Comparison of ENCODE assay signal across 25 cellular contexts in genomic region chr4:11634283-11634682, GRCh38.
A peak's percentile ranks its signal among the peaks of the same experiment; 100 is the strongest.
DNase-seq lines count a peak whose midpoint lies in the region; ATAC-seq, FAIRE-seq and TF ChIP-seq lines count a peak whose summit lies in the region.
"Had no signal": no experiment of that assay in that cellular context is flagged by ENCODE, and none has a peak within 500 bp of the region (broad histone marks: within the 10 kb centered on the region; RNA-seq: fewer than 3 reads in every experiment).

No MANE protein-coding gene starts in this region.

- H2AFZ ChIP-seq in PC-3 (ENCODE audit: low read length), result no peak overlapping the region

- H3K4me1 ChIP-seq in PC-3 (ENCODE audit: insufficient read depth, low read length), result peaks cover 54% of the 10 kb centered on the region
- H3K4me1 ChIP-seq in esophagus (ENCODE audit: control insufficient read depth in 2 of 2, insufficient read depth in 2 of 2, low read length in 1 of 2), result no peaks in the 10 kb centered on the region
- no peaks in the 10 kb centered on the region for H3K4me1 ChIP-seq in pancreas
- H3K4me1 ChIP-seq: uterus had no signal

- H4K20me1 ChIP-seq in PC-3 (ENCODE audit: low read length), result no peaks in the 10 kb centered on the region
- H4K20me1 ChIP-seq: BLaER1 treated with 17β-estradiol and CSF1 and Interleukin-3, amounts not matched to agents 10 nM and 100 nM had no signal

- TF ChIP-seq CTCF in Calu3 (IDR thresholded peaks at IDR 0.05; ENCODE audit: unreplicated experiment) (no peak), PC-3 (conservative IDR thresholded peaks at IDR 0.05; ENCODE audit: low read depth, low read length) (peak; percentile 42; the same call in 1 of the 2 replicates), pancreas (IDR thresholded peaks at IDR 0.05) (no peak)

- BruUV-seq in Calu3 (replicated peaks; lab: Mats Ljungman, UMichigan), result no TSS peak
- no TSS peak for BruUV-seq in PC-3 (replicated peaks; lab: Mats Ljungman, UMichigan)

- peaks cover 7% of the 10 kb centered on the region for H3F3A ChIP-seq in PC-3 (ENCODE audit: low read length, unreplicated experiment)

- no peak for TF ChIP-seq POLR2A in GM12891 (IDR thresholded peaks at IDR 0.05; ENCODE audit: low read depth, low read length)

- H3K4me3 ChIP-seq in PC-3 (ENCODE audit: low read length) (no peak overlapping the region), esophagus (ENCODE audit: low read depth in 1 of 2, low read length in 2 of 2) (no peak overlapping the region), pancreas (no peak overlapping the region)
- H3K4me3 ChIP-seq: BLaER1 treated with 17β-estradiol and CSF1 and Interleukin-3, amounts not matched to agents 10 nM and 100 nM; uterus had no signal

- H3K79me2 ChIP-seq in PC-3 (ENCODE audit: low read length), result no peaks in the 10 kb centered on the region

- ATAC-seq in PC-3, result no peak
- ATAC-seq in pancreas, result peak in 3 of 4 donors; percentile 33 to 56 (median 48)
- ATAC-seq: activated CD8-positive, alpha-beta memory T cell treated with anti-CD3 and anti-CD28 coated beads, Interleukin-2, amount 10 ng/mL, durations not matched to agents 7 days and 5 days; activated T-cell treated with anti-CD3 and anti-CD28 coated beads, Interleukin-2, amount 50 U/mL, for 72 hours had no signal

- H3K9me3 ChIP-seq in PC-3 (ENCODE audit: low read length) (no peaks in the 10 kb centered on the region), esophagus (ENCODE audit: control insufficient read depth in 2 of 2, insufficient read depth in 1 of 2, low read depth in 1 of 2, low read length in 1 of 2) (peaks cover 0 to 2% of the 10 kb centered on the region in 2 donors), pancreas (no peaks in the 10 kb centered on the region)
- H3K9me3 ChIP-seq: SK-N-SH, uterus had no signal

- H3K27me3 Mint-ChIP-seq in Calu3 (ENCODE audit: unreplicated experiment), result no peaks in the 10 kb centered on the region
- H3K27me3 Mint-ChIP-seq: activated CD4-positive, alpha-beta T cell treated with anti-CD3 and anti-CD28 coated beads, Interleukin-2, amount 10 ng/mL, durations not matched to agents 7 days and 5 days; activated CD8-positive, alpha-beta memory T cell treated with anti-CD3 and anti-CD28 coated beads, Interleukin-2, amount 10 ng/mL, durations not matched to agents 7 days and 5 days; activated naive CD4-positive, alpha-beta T cell treated with anti-CD3 and anti-CD28 coated beads, Interleukin-2, amount 10 ng/mL, durations not matched to agents 7 days and 5 days had no signal

- H3K36me3 ChIP-seq in PC-3 (ENCODE audit: low read depth, low read length) (no peaks in the 10 kb centered on the region), esophagus (ENCODE audit: control insufficient read depth in 2 of 2, insufficient read depth in 2 of 2, low read length in 1 of 2) (no peaks in the 10 kb centered on the region), pancreas (no peaks in the 10 kb centered on the region)
- H3K36me3 ChIP-seq: BLaER1 treated with 17β-estradiol and CSF1 and Interleukin-3, amounts not matched to agents 10 nM and 100 nM; uterus had no signal

- H3K27me3 ChIP-seq in PC-3 (ENCODE audit: low read length) (no peaks in the 10 kb centered on the region), esophagus (ENCODE audit: control insufficient read depth in 1 of 2, insufficient read depth in 2 of 2, low read length in 2 of 2) (no peaks in the 10 kb centered on the region), pancreas (no peaks in the 10 kb centered on the region)
- H3K27me3 ChIP-seq: BLaER1 treated with 17β-estradiol and CSF1 and Interleukin-3, amounts not matched to agents 10 nM and 100 nM; uterus had no signal

- peak overlapping the region; percentile 98 for H3K27ac Mint-ChIP-seq in Calu3 (ENCODE audit: unreplicated experiment)
- H3K27ac Mint-ChIP-seq: activated CD4-positive, alpha-beta T cell treated with anti-CD3 and anti-CD28 coated beads, Interleukin-2, amount 10 ng/mL, durations not matched to agents 7 days and 5 days; activated CD8-positive, alpha-beta memory T cell treated with anti-CD3 and anti-CD28 coated beads, Interleukin-2, amount 10 ng/mL, durations not matched to agents 7 days and 5 days; activated naive CD4-positive, alpha-beta T cell treated with anti-CD3 and anti-CD28 coated beads, Interleukin-2, amount 10 ng/mL, durations not matched to agents 7 days and 5 days; activated T-cell treated with anti-CD3 and anti-CD28 coated beads, Interleukin-2, amount 50 U/mL, for 72 hours; endodermal cell; IgD-negative memory B cell had no signal

- WGBS in esophagus, 2 donors, result 54 to 68% methylated on average over 2 of the region's 2 CpGs
- 53 to 57% methylated on average over 2 of the region's 2 CpGs for WGBS in pancreas, 2 donors

- H3K36me3 Mint-ChIP-seq in Calu3 (ENCODE audit: insufficient read depth, unreplicated experiment), result peaks cover 39% of the 10 kb centered on the region
- H3K36me3 Mint-ChIP-seq: activated CD8-positive, alpha-beta memory T cell treated with anti-CD3 and anti-CD28 coated beads, Interleukin-2, amount 10 ng/mL, durations not matched to agents 7 days and 5 days; activated naive CD4-positive, alpha-beta T cell treated with anti-CD3 and anti-CD28 coated beads, Interleukin-2, amount 10 ng/mL, durations not matched to agents 7 days and 5 days; IgD-negative memory B cell had no signal

- peak overlapping the region; percentile 47; the same call in 1 of the 2 replicates for H3K4me2 ChIP-seq in PC-3 (ENCODE audit: low read length)
- H3K4me2 ChIP-seq: BLaER1 treated with 17β-estradiol and CSF1 and Interleukin-3, amounts not matched to agents 10 nM and 100 nM; SK-N-SH had no signal

- peaks cover 5% of the 10 kb centered on the region for H3K9me3 Mint-ChIP-seq in Calu3 (ENCODE audit: low read depth, unreplicated experiment)
- H3K9me3 Mint-ChIP-seq: activated T-cell treated with anti-CD3 and anti-CD28 coated beads, Interleukin-2, amount 50 U/mL, for 72 hours had no signal

- intact Hi-C loops in Calu3 (cut with micrococcal nuclease; ENCODE audit: unreplicated experiment) (loop anchor here (2.0 kb wide), 1 partner anchor 205 kb away; the partner anchor contains the start of gene HS3ST1), PC-3 (cut with micrococcal nuclease) (loop anchor here (2.0 to 5.0 kb wide), 2 partner anchors 37 to 65 kb away; no protein-coding TSS in a partner anchor), pancreas (cut with DNase I) (no loop called here)

- CTCF ChIA-PET in Calu3 (lab: Charles Lee) (interaction anchor here (0.7 to 0.9 kb wide), 2 partner anchors 136 to 205 kb away, joined by 3 read pairs; partner anchors contain the start of gene HS3ST1), PC-3 (lab: Charles Lee) (no interaction called here)

- H3K9ac ChIP-seq in PC-3 (ENCODE audit: low read length), result peak overlapping the region; percentile 62
- H3K9ac ChIP-seq: BLaER1 treated with 17β-estradiol and CSF1 and Interleukin-3, amounts not matched to agents 10 nM and 100 nM; SK-N-SH had no signal

- H3K27ac ChIP-seq in PC-3 (ENCODE audit: low read length), result peak overlapping the region; percentile 98
- H3K27ac ChIP-seq in esophagus (ENCODE audit: low read depth in 2 of 2, low read length in 1 of 2), result peak overlapping the region; percentile 78 to 88
- no peak overlapping the region for H3K27ac ChIP-seq in pancreas
- H3K27ac ChIP-seq: BLaER1 treated with 17β-estradiol and CSF1 and Interleukin-3, amounts not matched to agents 10 nM and 100 nM; uterus had no signal

- FAIRE-seq in pancreas (lab: Jason Lieb, UNC), result no peak
- FAIRE-seq in GM12891 (lab: Jason Lieb, UNC), result no peak
- FAIRE-seq in urothelium cell line (lab: Jason Lieb, UNC), result no peak

- no peaks in the 10 kb centered on the region for H3K9me2 ChIP-seq in PC-3 (replicated peaks; ENCODE audit: low read length)
- H3K9me2 ChIP-seq: SK-N-SH had no signal

- POLR2A ChIA-PET in PC-3 (lab: Charles Lee; ENCODE audit: unreplicated experiment), result no interaction called here

- DNase-seq in Calu3 (peak; percentile 60), PC-3 (peak; percentile 35), pancreas (no peak), HUDEP-2 (lab: John Stamatoyannopoulos, UW; ENCODE audit: unreplicated experiment in 76 of 76) (no peak), GM12891 (ENCODE audit: insufficient read length, low spot score) (no peak), NCI-H1694 (lab: John Stamatoyannopoulos, UW) (no peak), urothelium cell line (ENCODE audit: low spot score) (no peak)
- DNase-seq: activated CD4-positive, alpha-beta T cell treated with anti-CD3 and anti-CD28 coated beads, Interleukin-2, amount 10 ng/mL, durations not matched to agents 7 days and 5 days; activated CD8-positive, alpha-beta memory T cell treated with anti-CD3 and anti-CD28 coated beads, Interleukin-2, amount 10 ng/mL, durations not matched to agents 7 days and 5 days; activated naive CD4-positive, alpha-beta T cell treated with anti-CD3 and anti-CD28 coated beads, Interleukin-2, amount 10 ng/mL, durations not matched to agents 7 days and 5 days; activated T-cell treated with anti-CD3 and anti-CD28 coated beads, Interleukin-2, amount 50 U/mL, for 72 hours; amniotic stem cell; cortex of kidney; EL; endodermal cell; glutamatergic neuron; H9; kidney glomerular epithelial cell; NCI-H510A; nucleus accumbens; SK-N-SH; uterus had no signal

- peaks cover 72% of the 10 kb centered on the region for H3K4me1 Mint-ChIP-seq in Calu3 (ENCODE audit: low read depth, unreplicated experiment)
- H3K4me1 Mint-ChIP-seq: activated CD4-positive, alpha-beta T cell treated with anti-CD3 and anti-CD28 coated beads, Interleukin-2, amount 10 ng/mL, durations not matched to agents 7 days and 5 days; activated CD8-positive, alpha-beta memory T cell treated with anti-CD3 and anti-CD28 coated beads, Interleukin-2, amount 10 ng/mL, durations not matched to agents 7 days and 5 days; activated naive CD4-positive, alpha-beta T cell treated with anti-CD3 and anti-CD28 coated beads, Interleukin-2, amount 10 ng/mL, durations not matched to agents 7 days and 5 days had no signal

- peak overlapping the region; percentile 37 for H3K4me3 Mint-ChIP-seq in Calu3 (ENCODE audit: low read depth, unreplicated experiment)
- H3K4me3 Mint-ChIP-seq: activated CD4-positive, alpha-beta T cell treated with anti-CD3 and anti-CD28 coated beads, Interleukin-2, amount 10 ng/mL, durations not matched to agents 7 days and 5 days; activated CD8-positive, alpha-beta memory T cell treated with anti-CD3 and anti-CD28 coated beads, Interleukin-2, amount 10 ng/mL, durations not matched to agents 7 days and 5 days; activated naive CD4-positive, alpha-beta T cell treated with anti-CD3 and anti-CD28 coated beads, Interleukin-2, amount 10 ng/mL, durations not matched to agents 7 days and 5 days; activated T-cell treated with anti-CD3 and anti-CD28 coated beads, Interleukin-2, amount 50 U/mL, for 72 hours; endodermal cell; H9; IgD-negative memory B cell had no signal

TF ChIP-seq in GM12891, 5 proteins besides CTCF, POLR2A, EP300 and RAD21:
- TF ChIP-seq TAF1 (IDR thresholded peaks at IDR 0.05; ENCODE audit: low read depth, low read length), result no peak
- no peak for TF ChIP-seq PAX5 (IDR thresholded peaks at IDR 0.05; ENCODE audit: insufficient read depth, low read length, severe bottlenecking)
- no peak for TF ChIP-seq POLR2AphosphoS5 (IDR thresholded peaks at IDR 0.05; ENCODE audit: low read depth, low read length)
- TF ChIP-seq POU2F2 (IDR thresholded peaks at IDR 0.05; ENCODE audit: low read depth, low read length), result no peak
- TF ChIP-seq SPI1 (IDR thresholded peaks at IDR 0.05; ENCODE audit: low read depth, low read length), result no peak

Comparison
In these comparisons a context has a peak if more than half of its experiments do, and no peak if none do; other contexts are left out.
1. DNase-seq: peak in Calu3 (single experiment) and PC-3 (single experiment); none in pancreas (0 of 6), HUDEP-2 (0 of 76), GM12891 (single experiment), NCI-H1694 (single experiment) and urothelium cell line (single experiment).
2. H3K27ac ChIP-seq: peak in PC-3 (single experiment) and esophagus (2 of 2); none in pancreas (0 of 4).
3. intact Hi-C loops: an anchor here in Calu3 (2.0 kb wide) and PC-3 (2.0 to 5.0 kb wide); none called in pancreas.